ENCODE assay signal across 26 cellular contexts in genomic region chr12:52797529-52797894, GRCh38. TPM values are rescaled to one million over a fixed set of nuclear protein-coding genes. Genes with fewer than 3 reads are reported as not detected.
"Had no signal": no experiment of that assay in that cellular context is flagged by ENCODE, and none has a peak within 500 bp of the region (broad histone marks: within the 10 kb centered on the region; RNA-seq: fewer than 3 reads in every experiment).

No MANE protein-coding gene starts in this region.

- H3K27me3 ChIP-seq: neural progenitor cell, ovary had no signal

- DNase-seq: effector CD4-positive, alpha-beta T cell; endodermal cell; heart left ventricle; hippocampal formation; natural killer cell; nucleus accumbens; ovary; right cardiac atrium; stimulated activated CD4-positive, alpha-beta T cell treated with anti-CD3 and anti-CD28 coated beads, Interleukin-2, amount 100 ng/mL, for 48 hours; stimulated activated naive CD4-positive, alpha-beta T cell treated with Interleukin-2 at 50 U/mL for 16 hours had no signal

- H3K4me1 Mint-ChIP-seq: memory B cell, neural progenitor cell had no signal

- H3K27ac ChIP-seq: coronary artery, heart left ventricle, neural progenitor cell, ovary had no signal

- H3K36me3 Mint-ChIP-seq: memory B cell, mesothelial cell of epicardium, natural killer cell, neural progenitor cell had no signal

- H3K27ac Mint-ChIP-seq: endodermal cell, memory B cell, mesothelial cell of epicardium, natural killer cell, neural progenitor cell had no signal

- H3K9me3 ChIP-seq: heart left ventricle, ovary had no signal

- H3K4me3 Mint-ChIP-seq: endodermal cell, memory B cell, mesothelial cell of epicardium, natural killer cell, neural progenitor cell had no signal

- H3K36me3 ChIP-seq: heart left ventricle, neural progenitor cell, ovary had no signal

- H3K4me1 ChIP-seq: heart left ventricle, neural progenitor cell had no signal

- H3K4me3 ChIP-seq: coronary artery, heart left ventricle, neural progenitor cell, ovary, smooth muscle cell had no signal

- ATAC-seq: heart left ventricle, natural killer cell, right cardiac atrium had no signal

- H3K9me3 Mint-ChIP-seq: endodermal cell, memory B cell, mesothelial cell of epicardium, natural killer cell, neural progenitor cell had no signal

RNA-seq across cellular contexts. Expression of gene KRT3, which starts 1.6 kb away (rescaled TPM):
- total RNA-seq: dermis microvascular lymphatic vessel endothelial cell, endodermal cell, endothelial cell of umbilical vein, fibroblast of lung, frontal cortex, heart left ventricle, kidney epithelial cell, lower leg skin, mucosa of gallbladder, myocyte, natural killer cell, ovary, posterior vena cava, right cardiac atrium, smooth muscle cell, urinary bladder had no signal

RNA-seq across cellular contexts. Expression of gene KRT4, which starts 16.4 kb away (rescaled TPM):
- total RNA-seq: dermis microvascular lymphatic vessel endothelial cell, endodermal cell, endothelial cell of umbilical vein, frontal cortex, glomerular endothelial cell, heart left ventricle, kidney epithelial cell, mucosa of gallbladder, myocyte, natural killer cell, posterior vena cava, right cardiac atrium, smooth muscle cell had no signal

RNA-seq across cellular contexts. Expression of gene KRT76, which starts 20.4 kb away (rescaled TPM):
- total RNA-seq: dermis microvascular lymphatic vessel endothelial cell, endodermal cell, endothelial cell of umbilical vein, fibroblast of lung, frontal cortex, glomerular endothelial cell, heart left ventricle, kidney epithelial cell, lower leg skin, mesothelial cell of epicardium, mucosa of gallbladder, myocyte, natural killer cell, ovary, posterior vena cava, right cardiac atrium, smooth muscle cell, urinary bladder had no signal

RNA-seq across cellular contexts. Expression of gene KRT79, which starts 36.6 kb away (rescaled TPM):
- total RNA-seq: dermis microvascular lymphatic vessel endothelial cell, endodermal cell, endothelial cell of umbilical vein, fibroblast of lung, frontal cortex, heart left ventricle, kidney epithelial cell, mesothelial cell of epicardium, mucosa of gallbladder, myocyte, ovary, posterior vena cava, right cardiac atrium, urinary bladder had no signal

RNA-seq across cellular contexts. Expression of gene KRT78, which starts 51.3 kb away (rescaled TPM):
- total RNA-seq: dermis microvascular lymphatic vessel endothelial cell, endodermal cell, endothelial cell of umbilical vein, fibroblast of lung, frontal cortex, glomerular endothelial cell, heart left ventricle, kidney epithelial cell, mesothelial cell of epicardium, mucosa of gallbladder, myocyte, natural killer cell, posterior vena cava, right cardiac atrium, urinary bladder had no signal
